17 cellular contexts compared by ENCODE assay signal in the genomic region with DNA sequence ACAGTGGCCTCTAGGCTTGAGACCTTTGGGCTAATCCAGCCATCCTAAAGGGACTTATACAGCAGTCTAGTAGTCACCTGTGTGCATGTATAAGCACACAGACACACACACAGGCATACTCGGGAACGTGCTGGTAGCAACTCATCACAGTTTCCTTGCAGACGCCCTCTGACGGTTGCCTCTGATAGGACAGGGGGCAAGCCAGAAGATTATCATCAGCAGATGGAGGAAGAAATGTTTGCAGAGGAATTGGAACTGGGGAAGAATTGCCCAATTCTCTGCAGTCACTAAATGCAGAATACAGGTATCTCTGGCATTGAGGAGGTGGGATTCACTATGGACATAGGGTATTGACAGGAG.
DNase-seq lines count a peak whose midpoint lies in the region; ATAC-seq and TF ChIP-seq lines count a peak whose summit lies in the region.
"Had no signal": no experiment of that assay in that cellular context is flagged by ENCODE, and none has a peak within 500 bp of the region (broad histone marks: within the 10 kb centered on the region; RNA-seq: fewer than 3 reads in every experiment).

No MANE protein-coding gene starts in this region.

- no peak overlapping the region for H3T11ph ChIP-seq in H9 (ENCODE audit: low read length)

- H2BK15ac ChIP-seq in H9 (ENCODE audit: low read depth, low read length): no peak overlapping the region

- no peak overlapping the region for H3K14ac ChIP-seq in H9 (ENCODE audit: insufficient read depth, low read length)

- H4K91ac ChIP-seq in H9 (ENCODE audit: insufficient read length, low read depth, low read length): no peak overlapping the region

- WGBS in H9 (ENCODE audit: extremely low coverage, insufficient read length, low lambda C conversion rate): no CpG with 5 or more reads among the region's 4 CpGs

- peaks cover 11 to 24% of the 10 kb centered on the region in 2 experiments for H3K4me1 Mint-ChIP-seq in H9
- peaks cover 16% of the 10 kb centered on the region for H3K4me1 Mint-ChIP-seq in WTC11
- H3K4me1 Mint-ChIP-seq in chondrocyte (ENCODE audit: low read depth): no peaks in the 10 kb centered on the region
- H3K4me1 Mint-ChIP-seq: activated naive CD8-positive, alpha-beta T cell treated with anti-CD3 and anti-CD28 coated beads for 36 hours had no signal

- CTCF ChIA-PET in WTC11 (lab: Charles Lee): interaction anchor here (1.0 to 1.2 kb wide), 2 partner anchors 61 to 210 kb away, joined by 3 read pairs; no protein-coding TSS in a partner anchor

- H3K4me3 Mint-ChIP-seq in H9 (no peak overlapping the region), WTC11 (no peak overlapping the region), chondrocyte (ENCODE audit: unreplicated experiment) (no peak overlapping the region)
- H3K4me3 Mint-ChIP-seq: activated naive CD8-positive, alpha-beta T cell treated with anti-CD3 and anti-CD28 coated beads for 36 hours had no signal

- peaks cover 3% of the 10 kb centered on the region; the same call in 1 of the 2 replicates for H3K4me1 ChIP-seq in H9 (ENCODE audit: insufficient read depth, low read length)
- H3K4me1 ChIP-seq: ascending aorta; BLaER1 treated with 17β-estradiol and CSF1 and Interleukin-3, amounts not matched to agents 10 nM and 100 nM had no signal

- H2BK20ac ChIP-seq in H9 (ENCODE audit: low read depth, low read length, poor library complexity, severe bottlenecking): no peak overlapping the region

- H3K56ac ChIP-seq in H9 (ENCODE audit: insufficient read length, low read depth, low read length): no peak overlapping the region

- no peaks in the 10 kb centered on the region for H4K20me1 ChIP-seq in H9 (ENCODE audit: control insufficient read depth, insufficient read depth, insufficient read length)
- H4K20me1 ChIP-seq: BLaER1 treated with 17β-estradiol and CSF1 and Interleukin-3, amounts not matched to agents 10 nM and 100 nM had no signal

- TF ChIP-seq CTCF in C4-2B (conservative IDR thresholded peaks at IDR 0.05) (peak; percentile 19; the same call in 1 of the 2 replicates), H9 (conservative IDR thresholded peaks at IDR 0.05) (peak; percentile 69), WTC11 (IDR thresholded peaks at IDR 0.05) (peak; percentile 38), chondrocyte (IDR thresholded peaks at IDR 0.05) (no peak)

- H3K79me2 ChIP-seq in H9 (ENCODE audit: insufficient read depth, low read length): no peaks in the 10 kb centered on the region

- peak; percentile 86 for ATAC-seq in WTC11
- ATAC-seq in HG03571 (IDR thresholded peaks at IDR 0.05; ENCODE audit: unreplicated experiment): no peak
- ATAC-seq: left cardiac atrium, SK-N-SH treated with all-trans-retinoic acid at 6 μM for 48 hours had no signal

- H3K23me2 ChIP-seq in H9 (ENCODE audit: insufficient read length, low read depth, low read length, poor library complexity, severe bottlenecking): peaks cover 2% of the 10 kb centered on the region

- H3K79me1 ChIP-seq in H9 (ENCODE audit: insufficient read depth, low read depth, low read length, poor library complexity, severe bottlenecking): no peaks in the 10 kb centered on the region

- H2AFZ ChIP-seq in H9 (ENCODE audit: low read length): no peak overlapping the region

- H3K27ac ChIP-seq in C4-2B (no peak overlapping the region), H9 (ENCODE audit: insufficient read length, low read depth, low read length) (no peak overlapping the region)
- H3K27ac ChIP-seq: ascending aorta; BLaER1 treated with 17β-estradiol and CSF1 and Interleukin-3, amounts not matched to agents 10 nM and 100 nM; skin epidermis had no signal

- H3K27ac Mint-ChIP-seq in H9 (no peak overlapping the region), WTC11 (no peak overlapping the region), chondrocyte (ENCODE audit: unreplicated experiment) (no peak overlapping the region)
- H3K27ac Mint-ChIP-seq: activated naive CD8-positive, alpha-beta T cell treated with anti-CD3 and anti-CD28 coated beads for 36 hours had no signal

- H4K5ac ChIP-seq in H9 (ENCODE audit: insufficient read length, low read depth, low read length): no peak overlapping the region

- no peak overlapping the region for H2AK5ac ChIP-seq in H9 (ENCODE audit: insufficient read length, low read length)

- no peak overlapping the region for H2BK120ac ChIP-seq in H9 (ENCODE audit: low read depth, low read length, poor library complexity, severe bottlenecking)

- no peak overlapping the region for H3K9ac ChIP-seq in H9 (ENCODE audit: extremely low read depth, insufficient read length, low read length)
- H3K9ac ChIP-seq: BLaER1 treated with 17β-estradiol and CSF1 and Interleukin-3, amounts not matched to agents 10 nM and 100 nM had no signal

- H3K9me3 ChIP-seq in H9 (ENCODE audit: control insufficient read depth, low read depth, low read length): no peaks in the 10 kb centered on the region
- H3K9me3 ChIP-seq: ascending aorta had no signal

- no peak overlapping the region for H2BK5ac ChIP-seq in H9 (ENCODE audit: insufficient read length, low read length)

- peak; percentile 70 for DNase-seq in H9
- peak; percentile 62 for DNase-seq in WTC11 (ENCODE audit: low spot score)
- peak; percentile 28 for DNase-seq in iPS-NIHi11 (ENCODE audit: low spot score)
- no peak for DNase-seq in chondrocyte (ENCODE audit: low spot score)
- no peak for DNase-seq in NK-92 (lab: John Stamatoyannopoulos, UW; ENCODE audit: unreplicated experiment)
- DNase-seq: activated naive CD8-positive, alpha-beta T cell treated with anti-CD3 and anti-CD28 coated beads for 36 hours; caudate nucleus; dermis blood vessel endothelial cell; Kasumi-1; left cardiac atrium; mammary epithelial cell had no signal

- H3K36me3 Mint-ChIP-seq in H9 (ENCODE audit: insufficient read depth in 1 of 3, low read depth in 3 of 3): no peaks in the 10 kb centered on the region
- no peaks in the 10 kb centered on the region; the same call in 1 of the 2 replicates for H3K36me3 Mint-ChIP-seq in WTC11
- no peaks in the 10 kb centered on the region for H3K36me3 Mint-ChIP-seq in chondrocyte (ENCODE audit: low read depth)
- H3K36me3 Mint-ChIP-seq: activated naive CD8-positive, alpha-beta T cell treated with anti-CD3 and anti-CD28 coated beads for 36 hours had no signal

- H3K9me3 Mint-ChIP-seq in H9 (peaks cover 2 to 5% of the 10 kb centered on the region in 2 experiments; a peak in 4 of 5 replicates), WTC11 (peaks cover 9% of the 10 kb centered on the region), chondrocyte (ENCODE audit: low read depth) (peaks cover 3% of the 10 kb centered on the region)
- H3K9me3 Mint-ChIP-seq: activated naive CD8-positive, alpha-beta T cell treated with anti-CD3 and anti-CD28 coated beads for 36 hours had no signal

- H4K8ac ChIP-seq in H9 (replicated peaks; ENCODE audit: insufficient read length, low read depth, low read length): no peak overlapping the region

- no peak overlapping the region for H3K18ac ChIP-seq in H9 (ENCODE audit: insufficient read length, low read depth, low read length)

- H3K23ac ChIP-seq in H9 (ENCODE audit: insufficient read length, low read depth, low read length): no peak overlapping the region

- H3K4me2 ChIP-seq in H9 (ENCODE audit: insufficient read depth, insufficient read length, low read length): no peak overlapping the region
- H3K4me2 ChIP-seq: BLaER1 treated with 17β-estradiol and CSF1 and Interleukin-3, amounts not matched to agents 10 nM and 100 nM had no signal

- H3K27me3 Mint-ChIP-seq in H9 (ENCODE audit: low read depth) (no peaks in the 10 kb centered on the region; the same call in 1 of the 2 replicates), WTC11 (ENCODE audit: low read depth) (peaks cover 6% of the 10 kb centered on the region), chondrocyte (ENCODE audit: low read depth) (no peaks in the 10 kb centered on the region)

- POLR2A ChIA-PET in WTC11 (lab: Charles Lee): no interaction called here

- H3K27me3 ChIP-seq in H9 (ENCODE audit: insufficient read depth, low read length): no peaks in the 10 kb centered on the region
- H3K27me3 ChIP-seq: ascending aorta; BLaER1 treated with 17β-estradiol and CSF1 and Interleukin-3, amounts not matched to agents 10 nM and 100 nM had no signal

- H3K4ac ChIP-seq in H9 (ENCODE audit: low read depth, low read length): no peak overlapping the region

- no peak overlapping the region for H2BK12ac ChIP-seq in H9 (ENCODE audit: insufficient read length, low read depth, low read length)

TF ChIP-seq in WTC11, 78 proteins besides CTCF, POLR2A, EP300 and RAD21:
- TF ChIP-seq CBFB (CRISPR knock-in tag; IDR thresholded peaks at IDR 0.05; ENCODE audit: low read depth) (no peak), HMGA2 (CRISPR knock-in tag; IDR thresholded peaks at IDR 0.05) (no peak), FOXJ3 (CRISPR knock-in tag; IDR thresholded peaks at IDR 0.05; ENCODE audit: borderline replicate concordance) (no peak)

Comparison
In these comparisons a context has a peak if more than half of its experiments do, and no peak if none do; other contexts are left out.
1. DNase-seq: peak in H9 (single experiment), WTC11 (single experiment) and iPS-NIHi11 (single experiment); none in chondrocyte (single experiment) and NK-92 (single experiment).